16 cellular contexts compared by ENCODE assay signal in genomic region chr3:12782172-12782815, GRCh38. TPM values are rescaled to one million over a fixed set of nuclear protein-coding genes. Genes with fewer than 3 reads are reported as not detected.
DNase-seq lines count a peak whose midpoint lies in the region; ATAC-seq and TF ChIP-seq lines count a peak whose summit lies in the region.
"Had no signal": no experiment of that assay in that cellular context is flagged by ENCODE, and none has a peak within 500 bp of the region (broad histone marks: within the 10 kb centered on the region; RNA-seq: fewer than 3 reads in every experiment).

No MANE protein-coding gene starts in this region.

- no peak overlapping the region for H4K8ac ChIP-seq in H9 (replicated peaks; ENCODE audit: insufficient read length, low read depth, low read length)

- no peaks in the 10 kb centered on the region for H3K4me1 ChIP-seq in A673 (ENCODE audit: insufficient read depth, low read length, poor library complexity, severe bottlenecking)
- H3K4me1 ChIP-seq in H9 (ENCODE audit: insufficient read depth, low read length) = peaks cover 2% of the 10 kb centered on the region; the same call in 1 of the 2 replicates
- peaks cover 5% of the 10 kb centered on the region for H3K4me1 ChIP-seq in body of pancreas
- H3K4me1 ChIP-seq in left lung = no peaks in the 10 kb centered on the region
- no peaks in the 10 kb centered on the region for H3K4me1 ChIP-seq in GM23248 (ENCODE audit: insufficient read depth)
- H3K4me1 ChIP-seq: SJCRH30 had no signal

- no peak overlapping the region for H3K18ac ChIP-seq in H9 (ENCODE audit: insufficient read length, low read depth, low read length)

- peak overlapping the region in 1 of 3 experiments; percentile 14; a peak in 1 of 7 replicates for H3K27ac Mint-ChIP-seq in H9
- no peak overlapping the region for H3K27ac Mint-ChIP-seq in T-helper 2 cell treated with Interferon-gamma antibody and Interleukin-4, amounts not matched to agents 5 μg/mL and 100 μg/mL, for 36 hours
- H3K27ac Mint-ChIP-seq: stimulated activated naive CD8-positive, alpha-beta T cell treated with anti-CD3 and anti-CD28 coated beads, Interleukin-15, Interleukin-2, amounts not matched to agents 100 ng/mL and 50 ng/mL, for 24 hours had no signal

- H3K79me1 ChIP-seq in H9 (ENCODE audit: insufficient read depth, low read depth, low read length, poor library complexity, severe bottlenecking) = no peaks in the 10 kb centered on the region

- H4K91ac ChIP-seq in H9 (ENCODE audit: insufficient read length, low read depth, low read length) = no peak overlapping the region

- in situ Hi-C loops in GM23248 (cut with MboI) = no loop called here

- H3K27ac ChIP-seq in A673 (ENCODE audit: low read depth, low read length, poor library complexity, severe bottlenecking) (no peak overlapping the region), H9 (ENCODE audit: insufficient read length, low read depth, low read length) (no peak overlapping the region), body of pancreas (no peak overlapping the region), left lung (no peak overlapping the region), GM23248 (no peak overlapping the region)
- H3K27ac ChIP-seq: SJCRH30, WERI-Rb-1 had no signal

- H3K23me2 ChIP-seq in H9 (ENCODE audit: insufficient read length, low read depth, low read length, poor library complexity, severe bottlenecking) = no peaks in the 10 kb centered on the region

- ATAC-seq in body of pancreas = peak; percentile 74
- peak; percentile 60 for ATAC-seq in left lung

- H3K23ac ChIP-seq in H9 (ENCODE audit: insufficient read length, low read depth, low read length) = no peak overlapping the region

- H3K36me3 Mint-ChIP-seq in H9 (ENCODE audit: insufficient read depth in 1 of 3, low read depth in 3 of 3) = no peaks in the 10 kb centered on the region; a peak in 1 of 7 replicates
- H3K36me3 Mint-ChIP-seq in T-helper 2 cell treated with Interferon-gamma antibody and Interleukin-4, amounts not matched to agents 5 μg/mL and 100 μg/mL, for 36 hours (ENCODE audit: low read depth) = no peaks in the 10 kb centered on the region

- DNase-seq in A673 (ENCODE audit: low spot score) (peak; percentile 62), H9 (peak; percentile 61), body of pancreas (peak; percentile 42 to 88 (median 49)), left lung (no peak), GM23248 (no peak), anterior cingulate cortex (lab: John Stamatoyannopoulos, UW) (no peak)
- no peak for DNase-seq in T-helper 2 cell treated with Interferon-gamma antibody and Interleukin-4, amounts not matched to agents 5 μg/mL and 100 μg/mL, for 36 hours (ENCODE audit: low spot score)
- DNase-seq in NK-92 treated with Interleukin-12 subunit alpha and Interleukin-12 subunit beta, amount 100 ng/mL, for 24 hours (lab: John Stamatoyannopoulos, UW) = no peak
- DNase-seq: activated T-cell treated with anti-CD3 and anti-CD28 coated beads, Interleukin-2, amount 50 U/mL, for 1 hour; aorta; MM.1S; NCI-H510A; SJCRH30; WERI-Rb-1 had no signal

- H3K36me3 ChIP-seq in A673 (ENCODE audit: insufficient read depth, low read length, poor library complexity, severe bottlenecking) (no peaks in the 10 kb centered on the region), body of pancreas (replicated peaks in 1 of 2; ENCODE audit: insufficient read depth in 1 of 2, low read depth in 2 of 2) (no peaks in the 10 kb centered on the region), left lung (no peaks in the 10 kb centered on the region), GM23248 (ENCODE audit: low read depth) (no peaks in the 10 kb centered on the region)
- H3K36me3 ChIP-seq: SJCRH30, WERI-Rb-1 had no signal

- WGBS in H9 (ENCODE audit: extremely low coverage, insufficient read length, low lambda C conversion rate) = no CpG with 5 or more reads among the region's 6 CpGs
- 50 to 53% methylated on average over 6 of the region's 6 CpGs for WGBS in body of pancreas, 2 donors
- WGBS in GM23248 (ENCODE audit: low coverage in 1 of 2, low lambda C conversion rate in 2 of 2, missing lambda C conversion rate in 2 of 2), 2 experiments = 43 to 45% methylated on average over 6 of the region's 6 CpGs

- H4K20me1 ChIP-seq in H9 (ENCODE audit: control insufficient read depth, insufficient read depth, insufficient read length) (no peaks in the 10 kb centered on the region), GM23248 (ENCODE audit: insufficient read depth) (no peaks in the 10 kb centered on the region)

- H3K27me3 ChIP-seq in A673 (replicated peaks; ENCODE audit: insufficient read depth, low read depth, low read length, poor library complexity) (no peaks in the 10 kb centered on the region), H9 (ENCODE audit: insufficient read depth, low read length) (no peaks in the 10 kb centered on the region), body of pancreas (no peaks in the 10 kb centered on the region), left lung (no peaks in the 10 kb centered on the region), GM23248 (replicated peaks; ENCODE audit: insufficient read depth) (peaks cover 16% of the 10 kb centered on the region; the same call in 1 of the 2 replicates)
- H3K27me3 ChIP-seq: SJCRH30 had no signal

- H3K9me3 ChIP-seq in A673 (ENCODE audit: low read depth, low read length, poor library complexity, severe bottlenecking) (no peaks in the 10 kb centered on the region), H9 (ENCODE audit: control insufficient read depth, low read depth, low read length) (no peaks in the 10 kb centered on the region), body of pancreas (no peaks in the 10 kb centered on the region), left lung (no peaks in the 10 kb centered on the region), GM23248 (ENCODE audit: low read depth) (no peaks in the 10 kb centered on the region)
- H3K9me3 ChIP-seq: SJCRH30 had no signal

- no peak overlapping the region for H3T11ph ChIP-seq in H9 (ENCODE audit: low read length)

- no peak overlapping the region for H4K5ac ChIP-seq in H9 (ENCODE audit: insufficient read length, low read depth, low read length)

- no peaks in the 10 kb centered on the region for H3K9me2 ChIP-seq in GM23248 (ENCODE audit: insufficient read depth)

- TF ChIP-seq CTCF in A673 (conservative IDR thresholded peaks at IDR 0.05; ENCODE audit: low read depth, low read length) (no peak), H9 (conservative IDR thresholded peaks at IDR 0.05) (no peak), body of pancreas (IDR thresholded peaks at IDR 0.05) (no peak), left lung (IDR thresholded peaks at IDR 0.05) (no peak)

- no TSS peak for BruUV-seq in A673 (replicated peaks; lab: Mats Ljungman, UMichigan)

- peaks cover 23 to 26% of the 10 kb centered on the region in 2 experiments for H3K4me1 Mint-ChIP-seq in H9
- H3K4me1 Mint-ChIP-seq in T-helper 2 cell treated with Interferon-gamma antibody and Interleukin-4, amounts not matched to agents 5 μg/mL and 100 μg/mL, for 36 hours (ENCODE audit: low read depth) = no peaks in the 10 kb centered on the region

- intact Hi-C loops in A673 (cut with micrococcal nuclease; ENCODE audit: unreplicated experiment) (no loop called here), body of pancreas (cut with DNase I) (no loop called here), left lung (cut with DNase I) (no loop called here)

- H2BK15ac ChIP-seq in H9 (ENCODE audit: low read depth, low read length) = no peak overlapping the region

- H3K4me3 Mint-ChIP-seq in H9 = no peak overlapping the region
- H3K4me3 Mint-ChIP-seq in T-helper 2 cell treated with Interferon-gamma antibody and Interleukin-4, amounts not matched to agents 5 μg/mL and 100 μg/mL, for 36 hours = no peak overlapping the region
- H3K4me3 Mint-ChIP-seq: stimulated activated naive CD8-positive, alpha-beta T cell treated with anti-CD3 and anti-CD28 coated beads, Interleukin-15, Interleukin-2, amounts not matched to agents 100 ng/mL and 50 ng/mL, for 24 hours had no signal

- no peak overlapping the region for H2BK20ac ChIP-seq in H9 (ENCODE audit: low read depth, low read length, poor library complexity, severe bottlenecking)

- H3K4me3 ChIP-seq in A673 (ENCODE audit: low read depth, low read length, poor library complexity, severe bottlenecking) = no peak overlapping the region
- H3K4me3 ChIP-seq in body of pancreas = no peak overlapping the region
- H3K4me3 ChIP-seq in left lung = no peak overlapping the region
- H3K4me3 ChIP-seq in GM23248 = no peak overlapping the region
- H3K4me3 ChIP-seq: SJCRH30 had no signal

- H3K9ac ChIP-seq in H9 (ENCODE audit: extremely low read depth, insufficient read length, low read length) = no peak overlapping the region
- no peak overlapping the region for H3K9ac ChIP-seq in GM23248

- H3K56ac ChIP-seq in H9 (ENCODE audit: insufficient read length, low read depth, low read length) = no peak overlapping the region

- no peaks in the 10 kb centered on the region; a peak in 2 of 5 replicates for H3K9me3 Mint-ChIP-seq in H9
- no peaks in the 10 kb centered on the region for H3K9me3 Mint-ChIP-seq in T-helper 2 cell treated with Interferon-gamma antibody and Interleukin-4, amounts not matched to agents 5 μg/mL and 100 μg/mL, for 36 hours
- H3K9me3 Mint-ChIP-seq: stimulated activated naive CD8-positive, alpha-beta T cell treated with anti-CD3 and anti-CD28 coated beads, Interleukin-15, Interleukin-2, amounts not matched to agents 100 ng/mL and 50 ng/mL, for 24 hours had no signal

- H3K27me3 Mint-ChIP-seq in H9 (ENCODE audit: low read depth) = no peaks in the 10 kb centered on the region
- peaks cover 18% of the 10 kb centered on the region for H3K27me3 Mint-ChIP-seq in T-helper 2 cell treated with Interferon-gamma antibody and Interleukin-4, amounts not matched to agents 5 μg/mL and 100 μg/mL, for 36 hours (ENCODE audit: low read depth)

- H2BK120ac ChIP-seq in H9 (ENCODE audit: low read depth, low read length, poor library complexity, severe bottlenecking) = no peak overlapping the region

- POLR2A ChIA-PET in A673 (lab: Charles Lee; ENCODE audit: low non-redundant PET) = no interaction called here

- no peak overlapping the region for H2BK5ac ChIP-seq in H9 (ENCODE audit: insufficient read length, low read length)

- no peaks in the 10 kb centered on the region for H3K79me2 ChIP-seq in H9 (ENCODE audit: insufficient read depth, low read length)
- no peaks in the 10 kb centered on the region for H3K79me2 ChIP-seq in GM23248 (ENCODE audit: insufficient read depth)

- no peak for TF ChIP-seq POLR2A in body of pancreas (IDR thresholded peaks at IDR 0.05)

- H3K4me2 ChIP-seq in H9 (ENCODE audit: insufficient read depth, insufficient read length, low read length) (no peak overlapping the region), GM23248 (ENCODE audit: unreplicated experiment) (no peak overlapping the region)

- H2AFZ ChIP-seq in H9 (ENCODE audit: low read length) = no peak overlapping the region
- no peak overlapping the region for H2AFZ ChIP-seq in GM23248

- no peak overlapping the region for H2AK5ac ChIP-seq in H9 (ENCODE audit: insufficient read length, low read length)

- H3F3A ChIP-seq in GM23248 (ENCODE audit: insufficient read depth) = no peaks in the 10 kb centered on the region

- no peak overlapping the region for H3K14ac ChIP-seq in H9 (ENCODE audit: insufficient read depth, low read length)

- no peak overlapping the region for H2BK12ac ChIP-seq in H9 (ENCODE audit: insufficient read length, low read depth, low read length)

- CTCF ChIA-PET in A673 (lab: Charles Lee) = no interaction called here

- H3K4ac ChIP-seq in H9 (ENCODE audit: low read depth, low read length) = no peak overlapping the region

RNA-seq across cellular contexts. Expression of gene CAND2, which starts 14.2 kb away (rescaled TPM):
- total RNA-seq in A673 (2021) = 7.6 and 8.2 TPM in 2 replicates
- total RNA-seq in H9 (2021) = 10.2 and 10.7 TPM in 2 replicates
- 1 to 10 TPM; 3.6 to 6.6 TPM for total RNA-seq in body of pancreas
- total RNA-seq in left lung = 1 to 10 TPM; 3.7 to 7.8 TPM
- 0.38 and 0.43 TPM in 2 replicates for total RNA-seq in GM23248 (2014; rRNA removed; shearing (Covaris generic))
- polyA plus RNA-seq in GM23248 (2016; fragmentation: Nextera tagmentation; extraction: Ambion mirVana) = 0.16 and 0.53 TPM in 2 replicates

RNA-seq across cellular contexts. Expression of gene TMEM40, which starts 23.2 kb away (rescaled TPM):
- total RNA-seq in A673 (2021) (not detected in 2 replicates), H9 (2021) (not detected in 2 replicates), body of pancreas (not detected), left lung (1 to 10 TPM in 1 of 2 donors, not detected in 1; 1.4 TPM)
- total RNA-seq in GM23248 (2014; rRNA removed; shearing (Covaris generic)) = not detected in 2 replicates
- not detected in 2 replicates for polyA plus RNA-seq in GM23248 (2016; fragmentation: Nextera tagmentation; extraction: Ambion mirVana)
- total RNA-seq: endothelial cell of umbilical vein had no signal
- polyA plus RNA-seq: endothelial cell of umbilical vein had no signal

RNA-seq across cellular contexts. Expression of gene RPL32, which starts 59.1 kb away (rescaled TPM):
- total RNA-seq in A673 (2021) (1,684 and 1,701 TPM in 2 replicates), H9 (2021) (1,982 and 2,021 TPM in 2 replicates), body of pancreas (1,000 to 10,000 TPM in 1 of 2 donors, 100 to 1,000 TPM in 1; 396 to 1,369 TPM), left lung (1,000 to 10,000 TPM; 1,223 to 1,263 TPM)
- total RNA-seq in GM23248 (2014; rRNA removed; shearing (Covaris generic)) = 426 and 1,611 TPM in 2 replicates
- polyA plus RNA-seq in GM23248 (2016; fragmentation: Nextera tagmentation; extraction: Ambion mirVana) = 923 and 947 TPM in 2 replicates

Comparison
In these comparisons a context has a peak if more than half of its experiments do, and no peak if none do; other contexts are left out.
1. DNase-seq: peak in A673 (single experiment), H9 (single experiment) and body of pancreas (4 of 4); none in left lung (0 of 2), GM23248 (single experiment), T-helper 2 cell treated with Interferon-gamma antibody and Interleukin-4, amounts not matched to agents 5 μg/mL and 100 μg/mL, for 36 hours (single experiment), anterior cingulate cortex (0 of 58) and NK-92 treated with Interleukin-12 subunit alpha and Interleukin-12 subunit beta, amount 100 ng/mL, for 24 hours (single experiment).